In genomic region chr9:26682796-26683496, GRCh38 we compare ENCODE assay signal across 1 cellular context.
TF ChIP-seq lines count a peak whose summit lies in the region.

No MANE protein-coding gene starts in this region.

TF ChIP-seq in H1, 55 proteins besides CTCF, POLR2A, EP300 and RAD21:
- TF ChIP-seq CHD7 (IDR thresholded peaks at IDR 0.05; ENCODE audit: insufficient replicate concordance, low read length) (no peak), KDM1A (IDR thresholded peaks at IDR 0.05; ENCODE audit: borderline replicate concordance, low read length) (no peak), CHD2 (IDR thresholded peaks at IDR 0.05; ENCODE audit: low read length) (no peak), SP4 (IDR thresholded peaks at IDR 0.05; ENCODE audit: low read length) (no peak), BACH1 (IDR thresholded peaks at IDR 0.05; ENCODE audit: low read length) (no peak), CHD1 (IDR thresholded peaks at IDR 0.05; ENCODE audit: low read depth, low read length) (no peak), POU5F1 (IDR thresholded peaks at IDR 0.05; ENCODE audit: low read depth, low read length) (no peak), TAF7 (optimal IDR thresholded peaks at IDR 0.05; ENCODE audit: borderline replicate concordance, low read depth, low read length) (no peak), POLR2AphosphoS5 (IDR thresholded peaks at IDR 0.05; ENCODE audit: low read depth, low read length) (no peak), PHF8 (conservative IDR thresholded peaks at IDR 0.05; ENCODE audit: low read depth, low read length) (no peak), TEAD4 (IDR thresholded peaks at IDR 0.05; ENCODE audit: low read depth, low read length) (no peak), SIN3A (conservative IDR thresholded peaks at IDR 0.05 in 1 of 2, IDR thresholded peaks at IDR 0.05 in 1 of 2; ENCODE audit: low read depth in 1 of 2, low read length in 2 of 2) (no peak), CBX8 (IDR thresholded peaks at IDR 0.05; ENCODE audit: borderline replicate concordance, low read depth, low read length) (no peak), JUND (IDR thresholded peaks at IDR 0.05; ENCODE audit: low read length) (no peak), BCL11A (IDR thresholded peaks at IDR 0.05; ENCODE audit: low read depth in 2 of 2, low read length in 2 of 2) (no peak)
